Comparison of ENCODE assay signal across 10 cellular contexts in the genomic region with DNA sequence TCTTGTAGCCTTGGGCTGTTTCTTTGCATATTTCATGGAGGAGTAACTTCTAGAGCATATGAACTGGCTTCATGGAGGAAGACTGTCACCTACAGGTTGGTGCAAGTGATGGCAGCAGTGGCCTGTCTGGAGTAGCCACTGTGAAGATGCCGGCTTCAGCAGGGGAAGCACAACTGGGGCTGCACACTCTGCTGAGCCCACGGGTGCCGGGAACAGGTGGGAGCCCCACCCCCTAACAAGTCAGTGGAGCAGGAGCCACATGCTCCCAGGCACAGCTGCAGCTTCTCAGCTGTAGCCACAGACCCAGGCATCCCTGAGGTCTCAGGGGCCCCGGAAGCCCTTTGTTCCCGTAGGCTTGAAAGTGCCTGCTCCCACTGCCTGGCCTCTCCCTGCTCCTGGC. TPM values are rescaled to one million over a fixed set of nuclear protein-coding genes. Genes with fewer than 3 reads are reported as not detected.
A peak's percentile ranks its signal among the peaks of the same experiment; 100 is the strongest.
DNase-seq lines count a peak whose midpoint lies in the region; ATAC-seq and TF ChIP-seq lines count a peak whose summit lies in the region.
"Had no signal": no experiment of that assay in that cellular context is flagged by ENCODE, and none has a peak within 500 bp of the region (broad histone marks: within the 10 kb centered on the region; RNA-seq: fewer than 3 reads in every experiment).

No MANE protein-coding gene starts in this region.

- ATAC-seq in Panc1 (peak; percentile 84), HG02571 (IDR thresholded peaks at IDR 0.05; ENCODE audit: unreplicated experiment) (no peak)

- TF ChIP-seq POLR2A in adrenal gland (IDR thresholded peaks at IDR 0.05) = no peak

- no TSS peak for BruUV-seq in Panc1 (replicated peaks; lab: Mats Ljungman, UMichigan)

- intact Hi-C loops in Panc1 (cut with micrococcal nuclease; ENCODE audit: unreplicated experiment) (no loop called here), adrenal gland (cut with DNase I) (no loop called here)

- H3K4me1 ChIP-seq in Panc1 (ENCODE audit: control insufficient read depth, insufficient read depth, low read length) (no peaks in the 10 kb centered on the region), adrenal gland (replicated peaks in 1 of 2) (no peaks in the 10 kb centered on the region)

- TF ChIP-seq CTCF in AG04449 (IDR thresholded peaks at IDR 0.05; ENCODE audit: insufficient read depth, low read length, missing control alignments) (peak; percentile 39), GM13976 (IDR thresholded peaks at IDR 0.05; ENCODE audit: borderline replicate concordance, control extremely low read depth, extremely low read depth, insufficient read depth, missing control alignments) (peak; percentile 26), Panc1 (IDR thresholded peaks at IDR 0.05) (peak; percentile 57), fibroblast of pulmonary artery (IDR thresholded peaks at IDR 0.05; ENCODE audit: low read length, missing control alignments) (peak; percentile 38), adrenal gland (IDR thresholded peaks at IDR 0.05) (peak in 2 of 6 experiments; percentile 18 to 24)

- H3K4me3 ChIP-seq in AG04449 (ENCODE audit: low read depth, low read length) (no peak overlapping the region), Panc1 (ENCODE audit: low read depth in 2 of 2, low read length in 2 of 2) (no peak overlapping the region), fibroblast of pulmonary artery (replicated peaks; ENCODE audit: low read depth, low read length) (no peak overlapping the region), adrenal gland (no peak overlapping the region)

- CTCF ChIA-PET in AG04449 (lab: Yijun Ruan, JAX) = interaction anchor here (1.6 kb wide), 1 partner anchor 129 kb away, joined by 7 read pairs; no protein-coding TSS in a partner anchor
- CTCF ChIA-PET in Panc1 (lab: Charles Lee) = no interaction called here

- WGBS in adrenal gland, 4 donors = 70 to 91% (median 82%) methylated on average over 1 to 5 of the region's 5 CpGs

- in situ Hi-C loops in GM13976 (cut with MboI; ENCODE audit: low sequenced_read_pairs, unreplicated experiment) (no loop called here), Panc1 (cut with HindIII; ENCODE audit: low pct_unique_long_range_greater_than_20kb, low sequenced_read_pairs) (no loop called here)

- H3K27me3 ChIP-seq in Panc1 (ENCODE audit: control insufficient read depth, insufficient read depth, low read length) (no peaks in the 10 kb centered on the region), adrenal gland (no peaks in the 10 kb centered on the region)

- H3K36me3 ChIP-seq in Panc1 (ENCODE audit: control insufficient read depth, insufficient read depth, low read length) (no peaks in the 10 kb centered on the region), adrenal gland (replicated peaks in 1 of 2) (no peaks in the 10 kb centered on the region)

- DNase-seq in AG04449 (ENCODE audit: low read depth, low spot score) = no peak
- DNase-seq in GM13976 (ENCODE audit: low spot score) = peak; percentile 32
- DNase-seq in Panc1 (ENCODE audit: low read depth, low spot score) = no peak
- peak; percentile 39 for DNase-seq in fibroblast of pulmonary artery (ENCODE audit: low read depth)
- DNase-seq in NOMO-1 (lab: John Stamatoyannopoulos, UW; ENCODE audit: unreplicated experiment in 2 of 2) = no peak
- no peak for DNase-seq in T1000 (lab: John Stamatoyannopoulos, UW)
- DNase-seq in adrenal gland = no peak

- H3K9me3 ChIP-seq in Panc1 (ENCODE audit: control insufficient read depth, insufficient read depth, low read depth, low read length) (peaks cover 8% of the 10 kb centered on the region; the same call in 1 of the 2 replicates), adrenal gland (replicated peaks in 1 of 3) (peaks cover 0 to 8% (median 0%) of the 10 kb centered on the region in 3 donors)

- no peak overlapping the region for H3K27ac ChIP-seq in Panc1 (ENCODE audit: low read length)
- no peak overlapping the region for H3K27ac ChIP-seq in adrenal gland

- POLR2A ChIA-PET in AG04449 (lab: Yijun Ruan, JAX) (no interaction called here), Panc1 (lab: Charles Lee) (no interaction called here)

RNA-seq across cellular contexts. Expression of a gene that starts 43.2 kb away (rescaled TPM):
- total RNA-seq in Panc1 (2021; ENCODE audit: unreplicated experiment) = not detected
- not detected for polyA plus RNA-seq in Panc1 (2012; ENCODE audit: insufficient read length)
- not detected for total RNA-seq in adrenal gland
- polyA plus RNA-seq in adrenal gland = not detected
- total RNA-seq: mesothelial cell of epicardium had no signal
- polyA plus RNA-seq: adipose tissue had no signal

Comparison
In these comparisons a context has a peak if more than half of its experiments do, and no peak if none do; other contexts are left out.
1. DNase-seq: peak in GM13976 (single experiment) and fibroblast of pulmonary artery (single experiment); none in AG04449 (single experiment), Panc1 (single experiment), NOMO-1 (0 of 2), T1000 (single experiment) and adrenal gland (0 of 7).